Comparison of ENCODE assay signal across 21 cellular contexts in the genomic region with DNA sequence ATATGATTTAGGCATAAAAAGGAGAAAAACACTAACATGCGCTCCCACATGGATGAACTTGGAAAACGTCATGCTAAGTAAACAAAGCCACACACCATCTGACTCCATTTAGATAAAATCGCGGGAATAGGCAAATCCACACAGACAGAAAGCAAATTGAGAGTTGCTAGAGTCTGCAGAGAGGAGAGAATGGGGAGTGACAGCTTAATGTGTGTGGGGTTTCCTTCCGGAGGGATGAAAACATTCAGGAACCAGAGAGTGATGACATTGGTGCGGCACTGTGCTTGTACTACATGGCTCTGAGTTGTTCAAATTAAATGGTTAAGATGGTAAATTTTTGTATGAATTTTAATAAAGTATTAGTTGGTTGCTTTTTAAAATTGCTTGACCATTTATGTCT.
DNase-seq lines count a peak whose midpoint lies in the region; ATAC-seq, FAIRE-seq and TF ChIP-seq lines count a peak whose summit lies in the region.
"Had no signal": no experiment of that assay in that cellular context is flagged by ENCODE, and none has a peak within 500 bp of the region (broad histone marks: within the 10 kb centered on the region; RNA-seq: fewer than 3 reads in every experiment).

No MANE protein-coding gene starts in this region.

- 91% methylated on average over 6 of the region's 6 CpGs for WGBS in A549 (ENCODE audit: missing lambda C conversion rate)
- WGBS in GM23248 (ENCODE audit: low coverage in 1 of 2, low lambda C conversion rate in 2 of 2, missing lambda C conversion rate in 2 of 2), 2 experiments, result 81 to 88% methylated on average over 6 of the region's 6 CpGs

- H3K4me1 ChIP-seq in A549, result peaks cover 23% of the 10 kb centered on the region
- peaks cover 20% of the 10 kb centered on the region for H3K4me1 ChIP-seq in GM23248 (ENCODE audit: insufficient read depth)
- H3K4me1 ChIP-seq in Panc1 (ENCODE audit: control insufficient read depth, insufficient read depth, low read length), result peaks cover 3% of the 10 kb centered on the region; the same call in 1 of the 2 replicates
- H3K4me1 ChIP-seq in foreskin keratinocyte, result peaks cover 7% of the 10 kb centered on the region
- H3K4me1 ChIP-seq in colonic mucosa, result no peaks in the 10 kb centered on the region
- H3K4me1 ChIP-seq: Caco-2 had no signal

- in situ Hi-C loops in GM23248 (cut with MboI), result no loop called here
- in situ Hi-C loops in Panc1 (cut with HindIII; ENCODE audit: low pct_unique_long_range_greater_than_20kb, low sequenced_read_pairs), result no loop called here

- TF ChIP-seq POLR2A in A549 (IDR thresholded peaks at IDR 0.05; ENCODE audit: low read length) (no peak), GM12891 (IDR thresholded peaks at IDR 0.05; ENCODE audit: low read depth, low read length) (no peak)

- H3K9ac ChIP-seq in GM23248 (no peak overlapping the region), colonic mucosa (ENCODE audit: low read depth in 2 of 2, low read length in 2 of 2) (no peak overlapping the region)

- no peaks in the 10 kb centered on the region for H4K20me1 ChIP-seq in GM23248 (ENCODE audit: insufficient read depth)

- H3K9me3 ChIP-seq in A549 (no peaks in the 10 kb centered on the region), GM23248 (ENCODE audit: low read depth) (no peaks in the 10 kb centered on the region), Panc1 (ENCODE audit: control insufficient read depth, insufficient read depth, low read depth, low read length) (no peaks in the 10 kb centered on the region; the same call in 1 of the 2 replicates), colonic mucosa (no peaks in the 10 kb centered on the region)
- H3K9me3 ChIP-seq: Caco-2 had no signal

- POLR2A ChIA-PET in A549 (lab: Yijun Ruan, JAX) (interaction anchor here (0.6 kb wide), 1 partner anchor 88 kb away, joined by 3 read pairs; no protein-coding TSS in a partner anchor), Panc1 (lab: Charles Lee) (no interaction called here)

- H3K36me3 ChIP-seq in GM23248 (ENCODE audit: low read depth) (no peaks in the 10 kb centered on the region), Panc1 (ENCODE audit: control insufficient read depth, insufficient read depth, low read length) (no peaks in the 10 kb centered on the region), colonic mucosa (no peaks in the 10 kb centered on the region)

- BruUV-seq in Panc1 (replicated peaks; lab: Mats Ljungman, UMichigan), result no TSS peak

- H3K27me3 ChIP-seq in GM23248 (replicated peaks; ENCODE audit: insufficient read depth) (no peaks in the 10 kb centered on the region), Panc1 (ENCODE audit: control insufficient read depth, insufficient read depth, low read length) (no peaks in the 10 kb centered on the region), foreskin keratinocyte (no peaks in the 10 kb centered on the region), colonic mucosa (no peaks in the 10 kb centered on the region)

- intact Hi-C loops in Panc1 (cut with micrococcal nuclease; ENCODE audit: unreplicated experiment), result no loop called here
- intact Hi-C loops in colonic mucosa (cut with DNase I), result no loop called here

- H3K27ac ChIP-seq in A549 (peak overlapping the region; percentile 36 to 80; a peak in 4 of 6 replicates), GM23248 (peak overlapping the region; percentile 97; the same call in 1 of the 2 replicates), Panc1 (ENCODE audit: low read length) (peak overlapping the region; percentile 79), foreskin keratinocyte (peak overlapping the region; percentile 88), colonic mucosa (no peak overlapping the region)
- H3K27ac ChIP-seq: C4-2B had no signal

- TF ChIP-seq RAD21 in A549 (conservative IDR thresholded peaks at IDR 0.05 in 1 of 2, IDR thresholded peaks at IDR 0.05 in 1 of 2), result no peak

- DNase-seq in A549 (ENCODE audit: low read depth in 1 of 2, low spot score in 1 of 2) (no peak), GM23248 (no peak), Panc1 (ENCODE audit: low read depth, low spot score) (no peak), foreskin keratinocyte (no peak), inferior parietal cortex (ENCODE audit: extremely low spot score) (no peak), GM12891 (ENCODE audit: insufficient read length, low spot score) (no peak), colonic mucosa (no peak)
- DNase-seq: Caco-2; CD8-positive, alpha-beta T cell; GDM1; HCEC 1CT; Karpas-422; NCI-H1105; NCI-H146; NCI-H1930; NCI-H2107; NCI-H524 had no signal

- no peaks in the 10 kb centered on the region for H3K9me2 ChIP-seq in GM23248 (ENCODE audit: insufficient read depth)

- TF ChIP-seq EP300 in A549 (IDR thresholded peaks at IDR 0.05), result no peak

- peaks cover 25% of the 10 kb centered on the region for H3F3A ChIP-seq in GM23248 (ENCODE audit: insufficient read depth)

- H3K4me2 ChIP-seq in A549 (no peak overlapping the region), GM23248 (ENCODE audit: unreplicated experiment) (no peak overlapping the region)

- ATAC-seq in A549 (no peak), Panc1 (no peak), foreskin keratinocyte (no peak)
- ATAC-seq: CD8-positive, alpha-beta T cell; GM12878 had no signal

- H3K79me2 ChIP-seq in GM23248 (ENCODE audit: insufficient read depth), result no peaks in the 10 kb centered on the region

- H3K4me3 ChIP-seq in A549 (no peak overlapping the region), GM23248 (no peak overlapping the region), Panc1 (ENCODE audit: low read depth in 2 of 2, low read length in 2 of 2) (no peak overlapping the region), colonic mucosa (no peak overlapping the region)
- H3K4me3 ChIP-seq: GM12878 had no signal

- TF ChIP-seq CTCF in A549 (IDR thresholded peaks at IDR 0.05) (no peak), Panc1 (IDR thresholded peaks at IDR 0.05) (no peak), foreskin keratinocyte (conservative IDR thresholded peaks at IDR 0.05) (no peak), colonic mucosa (IDR thresholded peaks at IDR 0.05) (no peak)

- no peak overlapping the region for H2AFZ ChIP-seq in GM23248

- FAIRE-seq in A549 (lab: Jason Lieb, UNC) (no peak), GM12891 (lab: Jason Lieb, UNC) (no peak)
- FAIRE-seq: GM12878, H1, RCC 7860 had no signal

- CTCF ChIA-PET in A549 (lab: Yijun Ruan, JAX), result interaction anchor here (0.9 kb wide), 1 partner anchor 1150 kb away, joined by 3 read pairs; no protein-coding TSS in a partner anchor
- CTCF ChIA-PET in Panc1 (lab: Charles Lee), result interaction anchor here (0.6 kb wide), 1 partner anchor 27 kb away, joined by 3 read pairs; no protein-coding TSS in a partner anchor

TF ChIP-seq in A549, 52 proteins besides CTCF, POLR2A, EP300 and RAD21 (continues in another document):
- no peak for TF ChIP-seq RARB (CRISPR knock-in tag; IDR thresholded peaks at IDR 0.05)
- TF ChIP-seq BCL3 (IDR thresholded peaks at IDR 0.05), result no peak
- no peak for TF ChIP-seq PHF8 (IDR thresholded peaks at IDR 0.05; ENCODE audit: borderline replicate concordance, low read depth)
- TF ChIP-seq ATOH8 (CRISPR knock-in tag; IDR thresholded peaks at IDR 0.05; ENCODE audit: low read depth), result no peak
- TF ChIP-seq TP53 (CRISPR knock-in tag; IDR thresholded peaks at IDR 0.05), result no peak
- no peak for TF ChIP-seq EHF (CRISPR knock-in tag; IDR thresholded peaks at IDR 0.05)
- no peak for TF ChIP-seq KDM1A (IDR thresholded peaks at IDR 0.05; ENCODE audit: low read depth)
- TF ChIP-seq RCOR1 (IDR thresholded peaks at IDR 0.05; ENCODE audit: low read depth, low read length), result no peak

TF ChIP-seq in GM12891, 5 proteins besides CTCF, POLR2A, EP300 and RAD21:
- no peak for TF ChIP-seq SPI1 (IDR thresholded peaks at IDR 0.05; ENCODE audit: low read depth, low read length)
- TF ChIP-seq POU2F2 (IDR thresholded peaks at IDR 0.05; ENCODE audit: low read depth, low read length), result no peak
TF ChIP-seq in GM12891: peak in this region for 0.
